ENCODE assay signal across 8 cellular contexts in genomic region chr4:13483142-13484044, GRCh38. TPM values are rescaled to one million over a fixed set of nuclear protein-coding genes. Genes with fewer than 3 reads are reported as not detected.
A peak's percentile ranks its signal among the peaks of the same experiment; 100 is the strongest.
DNase-seq lines count a peak whose midpoint lies in the region; ATAC-seq and TF ChIP-seq lines count a peak whose summit lies in the region.

No MANE protein-coding gene starts in this region.

- peak overlapping the region; percentile 65 to 76 for H3K9ac ChIP-seq in colonic mucosa (ENCODE audit: low read depth in 2 of 2, low read length in 2 of 2)

- intact Hi-C loops in colonic mucosa (cut with DNase I): no loop called here

- DNase-seq in GM04504 (ENCODE audit: low read depth) (peak; percentile 47), T-helper 17 cell (no peak), colonic mucosa (peak; percentile 56), kidney tubule cell (ENCODE audit: low spot score) (peak; percentile 67), NCI-H1048 (lab: John Stamatoyannopoulos, UW) (no peak)
- DNase-seq in Jurkat, Clone E6-1 (ENCODE audit: low read depth, low spot score): peak; percentile 30
- peak; percentile 29 for DNase-seq in stimulated activated CD4-positive, alpha-beta T cell treated with anti-CD3 and anti-CD28 coated beads, Interleukin-15, amount 100 ng/mL, for 24 hours

- H3K27ac ChIP-seq in colonic mucosa: peak overlapping the region; percentile 75

- H3K4me3 ChIP-seq in Jurkat, Clone E6-1 (ENCODE audit: low read length): peak overlapping the region; percentile 80
- H3K4me3 ChIP-seq in colonic mucosa: peak overlapping the region; percentile 75

- no peak for TF ChIP-seq CTCF in colonic mucosa (IDR thresholded peaks at IDR 0.05)

- no peaks in the 10 kb centered on the region for H3K27me3 ChIP-seq in colonic mucosa

- H3K36me3 ChIP-seq in colonic mucosa: no peaks in the 10 kb centered on the region

- no peaks in the 10 kb centered on the region for H3K9me3 ChIP-seq in T-helper 17 cell (ENCODE audit: control insufficient read depth, low read length, poor library complexity, severe bottlenecking)
- no peaks in the 10 kb centered on the region for H3K9me3 ChIP-seq in colonic mucosa

- no peaks in the 10 kb centered on the region for H3K4me1 ChIP-seq in colonic mucosa

- peaks cover 2% of the 10 kb centered on the region for H3K36me3 Mint-ChIP-seq in T-helper 17 cell (ENCODE audit: low read depth)

- peaks cover 16% of the 10 kb centered on the region for H3K4me1 Mint-ChIP-seq in T-helper 17 cell

- H3K4me3 Mint-ChIP-seq in T-helper 17 cell: peak overlapping the region; percentile 93

- peak overlapping the region; percentile 98 for H3K27ac Mint-ChIP-seq in T-helper 17 cell

- H3K27me3 Mint-ChIP-seq in T-helper 17 cell: peaks cover 1% of the 10 kb centered on the region

- peak; percentile 7 for ATAC-seq in GM21786 (IDR thresholded peaks at IDR 0.05; ENCODE audit: unreplicated experiment)
- ATAC-seq in T-helper 17 cell: no peak

RNA-seq across cellular contexts. Expression of gene RAB28, which starts 0.7 kb away (rescaled TPM):
- polyA plus RNA-seq in Jurkat, Clone E6-1 (2012; ENCODE audit: insufficient read depth, insufficient read length): 32.0 TPM
- 1 to 10 TPM; 8.4 to 8.9 TPM for total RNA-seq in T-helper 17 cell
- 10 to 100 TPM; 13.0 to 13.3 TPM for total RNA-seq in colonic mucosa

Comparison
In these comparisons a context has a peak if more than half of its experiments do, and no peak if none do; other contexts are left out.
1. DNase-seq: peak in GM04504 (single experiment), Jurkat, Clone E6-1 (single experiment), colonic mucosa (single experiment), kidney tubule cell (single experiment) and stimulated activated CD4-positive, alpha-beta T cell treated with anti-CD3 and anti-CD28 coated beads, Interleukin-15, amount 100 ng/mL, for 24 hours (single experiment); none in T-helper 17 cell (0 of 3) and NCI-H1048 (single experiment).